ENCODE assay signal across 24 cellular contexts in the genomic region with DNA sequence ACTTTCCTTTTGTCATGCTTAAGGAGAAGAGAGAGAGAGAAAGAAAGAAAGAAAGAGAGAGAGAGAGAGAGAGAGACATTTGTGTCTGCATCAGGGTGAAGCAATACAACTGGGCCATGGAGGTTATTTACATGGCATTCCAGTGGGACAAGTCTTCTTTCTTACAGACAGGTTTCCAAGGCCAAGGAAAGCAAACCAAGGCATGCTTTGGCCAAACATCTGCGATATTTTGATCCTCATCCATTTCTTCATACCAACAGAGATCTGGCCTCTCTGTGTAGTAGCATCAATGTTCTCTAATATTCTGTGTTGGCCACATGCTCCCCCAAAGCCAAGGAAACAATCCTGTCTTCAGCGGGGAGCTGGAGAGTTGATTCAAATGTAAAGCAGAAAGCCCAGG.
DNase-seq lines count a peak whose midpoint lies in the region; ATAC-seq, FAIRE-seq and TF ChIP-seq lines count a peak whose summit lies in the region.
"Had no signal": no experiment of that assay in that cellular context is flagged by ENCODE, and none has a peak within 500 bp of the region (broad histone marks: within the 10 kb centered on the region; RNA-seq: fewer than 3 reads in every experiment).

No MANE protein-coding gene starts in this region.

- peaks cover 0 to 1% (median 0%) of the 10 kb centered on the region in 3 experiments; a peak in 1 of 7 replicates for H3K36me3 Mint-ChIP-seq in H9 (ENCODE audit: insufficient read depth in 1 of 3, low read depth in 3 of 3)
- H3K36me3 Mint-ChIP-seq in astrocyte (ENCODE audit: low read depth, unreplicated experiment) = no peaks in the 10 kb centered on the region
- no peaks in the 10 kb centered on the region for H3K36me3 Mint-ChIP-seq in neural progenitor cell
- H3K36me3 Mint-ChIP-seq: CD8-positive, alpha-beta T cell had no signal

- no peaks in the 10 kb centered on the region for H3K4me1 ChIP-seq in H9 (ENCODE audit: insufficient read depth, low read length)
- no peaks in the 10 kb centered on the region for H3K4me1 ChIP-seq in astrocyte (ENCODE audit: insufficient read depth, low read length)
- peaks cover 7% of the 10 kb centered on the region for H3K4me1 ChIP-seq in neural progenitor cell
- H3K4me1 ChIP-seq: BLaER1 treated with 17β-estradiol and CSF1 and Interleukin-3, amounts not matched to agents 10 nM and 100 nM; Peyer's patch had no signal

- no peak overlapping the region for H2BK12ac ChIP-seq in H9 (ENCODE audit: insufficient read length, low read depth, low read length)

- H3K27me3 Mint-ChIP-seq in H9 (ENCODE audit: low read depth) (no peaks in the 10 kb centered on the region), astrocyte (ENCODE audit: low read depth, unreplicated experiment) (no peaks in the 10 kb centered on the region), neural progenitor cell (ENCODE audit: insufficient read depth, low read depth) (peaks cover 3% of the 10 kb centered on the region)

- no peak overlapping the region for H3K4me2 ChIP-seq in H9 (ENCODE audit: insufficient read depth, insufficient read length, low read length)
- H3K4me2 ChIP-seq in astrocyte (ENCODE audit: low read length) = no peak overlapping the region
- no peak overlapping the region for H3K4me2 ChIP-seq in neural progenitor cell
- H3K4me2 ChIP-seq: BLaER1 treated with 17β-estradiol and CSF1 and Interleukin-3, amounts not matched to agents 10 nM and 100 nM had no signal

- H3K36me3 ChIP-seq in astrocyte (ENCODE audit: insufficient read depth, low read length) (no peaks in the 10 kb centered on the region), neural progenitor cell (no peaks in the 10 kb centered on the region)
- H3K36me3 ChIP-seq: BLaER1 treated with 17β-estradiol and CSF1 and Interleukin-3, amounts not matched to agents 10 nM and 100 nM; Peyer's patch had no signal

- H3K27me3 ChIP-seq in H9 (ENCODE audit: insufficient read depth, low read length) (no peaks in the 10 kb centered on the region), astrocyte (ENCODE audit: insufficient read depth, low read length) (peaks cover 3% of the 10 kb centered on the region), neural progenitor cell (no peaks in the 10 kb centered on the region)
- H3K27me3 ChIP-seq: BLaER1 treated with 17β-estradiol and CSF1 and Interleukin-3, amounts not matched to agents 10 nM and 100 nM; Peyer's patch had no signal

- no CpG with 5 or more reads among the region's 2 CpGs for WGBS in H9 (ENCODE audit: extremely low coverage, insufficient read length, low lambda C conversion rate)

- H2AFZ ChIP-seq in H9 (ENCODE audit: low read length) (peak overlapping the region; percentile 78), astrocyte (ENCODE audit: low read depth, low read length) (no peak overlapping the region), neural progenitor cell (replicated peaks) (peak overlapping the region; percentile 76)

- no peak overlapping the region for H2BK120ac ChIP-seq in H9 (ENCODE audit: low read depth, low read length, poor library complexity, severe bottlenecking)

- H4K5ac ChIP-seq in H9 (ENCODE audit: insufficient read length, low read depth, low read length) = no peak overlapping the region

- no peak for FAIRE-seq in astrocyte (lab: Jason Lieb, UNC)
- FAIRE-seq: GM12892, GM18507 had no signal

- H3K79me1 ChIP-seq in H9 (ENCODE audit: insufficient read depth, low read depth, low read length, poor library complexity, severe bottlenecking) = no peaks in the 10 kb centered on the region

- no peak overlapping the region for H3K4ac ChIP-seq in H9 (ENCODE audit: low read depth, low read length)

- H3K27ac Mint-ChIP-seq in H9 = peak overlapping the region in 2 of 3 experiments; percentile 91 to 97; a peak in 4 of 7 replicates
- no peak overlapping the region for H3K27ac Mint-ChIP-seq in astrocyte (ENCODE audit: unreplicated experiment)
- no peak overlapping the region for H3K27ac Mint-ChIP-seq in neural progenitor cell
- H3K27ac Mint-ChIP-seq: CD8-positive, alpha-beta T cell had no signal

- no peak overlapping the region for H2BK15ac ChIP-seq in H9 (ENCODE audit: low read depth, low read length)

- no peak overlapping the region for H2BK20ac ChIP-seq in H9 (ENCODE audit: low read depth, low read length, poor library complexity, severe bottlenecking)

- DNase-seq in AG10803 (ENCODE audit: low read depth) (peak; percentile 81), H9 (no peak), astrocyte (ENCODE audit: low read depth) (peak; percentile 9), neural progenitor cell (ENCODE audit: low spot score) (no peak)
- DNase-seq in stimulated activated CD4-positive, alpha-beta T cell treated with anti-CD3 and anti-CD28 coated beads, Interleukin-12 subunit alpha, Interleukin-12 subunit beta, amount 100 ng/mL, for 4 hours = no peak
- DNase-seq: Calu3; CD8-positive, alpha-beta T cell; DMS53; H7; NCI-H1092 treated with DMSO at 0.1 percent for 48 hours; NCI-H146; NCI-H2029 treated with DMSO at 0.1 percent for 48 hours; NCI-H2171; NCI-H446 treated with DMSO at 0.1 percent for 48 hours; NCI-H69; NK-92 treated with Interleukin-12 subunit alpha and Interleukin-12 subunit beta, amount 100 ng/mL, for 24 hours; Peyer's patch had no signal

- no peaks in the 10 kb centered on the region for H3K9me3 ChIP-seq in H9 (ENCODE audit: control insufficient read depth, low read depth, low read length)
- no peaks in the 10 kb centered on the region for H3K9me3 ChIP-seq in astrocyte (ENCODE audit: insufficient read depth, low read depth, low read length)
- no peaks in the 10 kb centered on the region for H3K9me3 ChIP-seq in neural progenitor cell (ENCODE audit: low read depth)
- H3K9me3 ChIP-seq: Peyer's patch had no signal

- H3K56ac ChIP-seq in H9 (ENCODE audit: insufficient read length, low read depth, low read length) = no peak overlapping the region

- no peak overlapping the region for H3K18ac ChIP-seq in H9 (ENCODE audit: insufficient read length, low read depth, low read length)

- H2AK5ac ChIP-seq in H9 (ENCODE audit: insufficient read length, low read length) = no peak overlapping the region

- H4K8ac ChIP-seq in H9 (replicated peaks; ENCODE audit: insufficient read length, low read depth, low read length) = no peak overlapping the region

- H3K4me3 Mint-ChIP-seq in H9 (no peak overlapping the region), astrocyte (ENCODE audit: unreplicated experiment) (no peak overlapping the region), neural progenitor cell (no peak overlapping the region)
- H3K4me3 Mint-ChIP-seq: CD8-positive, alpha-beta T cell had no signal

- H3T11ph ChIP-seq in H9 (ENCODE audit: low read length) = no peak overlapping the region

- H3K4me1 Mint-ChIP-seq in H9 (peaks cover 12 to 13% of the 10 kb centered on the region in 2 experiments), astrocyte (ENCODE audit: low read depth, unreplicated experiment) (no peaks in the 10 kb centered on the region), neural progenitor cell (peaks cover 4% of the 10 kb centered on the region)

- H3K27ac ChIP-seq in H9 (ENCODE audit: insufficient read length, low read depth, low read length) (no peak overlapping the region), astrocyte (ENCODE audit: low read depth, low read length) (no peak overlapping the region), neural progenitor cell (no peak overlapping the region)
- H3K27ac ChIP-seq: BLaER1 treated with 17β-estradiol and CSF1 and Interleukin-3, amounts not matched to agents 10 nM and 100 nM; Peyer's patch; SK-N-MC had no signal

- H3K14ac ChIP-seq in H9 (ENCODE audit: insufficient read depth, low read length) = no peak overlapping the region

- no peak for TF ChIP-seq CTCF in AG10803 (conservative IDR thresholded peaks at IDR 0.05; ENCODE audit: low read length)
- no peak for TF ChIP-seq CTCF in H9 (conservative IDR thresholded peaks at IDR 0.05)
- TF ChIP-seq CTCF in astrocyte (IDR thresholded peaks at IDR 0.05; ENCODE audit: insufficient read depth, low read depth, low read length) = no peak
- TF ChIP-seq CTCF in neural progenitor cell (IDR thresholded peaks at IDR 0.05) = no peak

- H2BK5ac ChIP-seq in H9 (ENCODE audit: insufficient read length, low read length) = no peak overlapping the region

- H3K23me2 ChIP-seq in H9 (ENCODE audit: insufficient read length, low read depth, low read length, poor library complexity, severe bottlenecking) = no peaks in the 10 kb centered on the region

- H3K23ac ChIP-seq in H9 (ENCODE audit: insufficient read length, low read depth, low read length) = no peak overlapping the region

- H3K79me2 ChIP-seq in H9 (ENCODE audit: insufficient read depth, low read length) (no peaks in the 10 kb centered on the region), astrocyte (ENCODE audit: insufficient read depth, low read length) (no peaks in the 10 kb centered on the region), neural progenitor cell (ENCODE audit: low read depth) (no peaks in the 10 kb centered on the region)

- H3K9ac ChIP-seq in H9 (ENCODE audit: extremely low read depth, insufficient read length, low read length) = no peak overlapping the region
- H3K9ac ChIP-seq in astrocyte (ENCODE audit: low read length) = no peak overlapping the region
- no peak overlapping the region for H3K9ac ChIP-seq in neural progenitor cell
- H3K9ac ChIP-seq: BLaER1 treated with 17β-estradiol and CSF1 and Interleukin-3, amounts not matched to agents 10 nM and 100 nM had no signal

- no peak for ATAC-seq in HG02642 (IDR thresholded peaks at IDR 0.05; ENCODE audit: poor library complexity, unreplicated experiment)
- no peak for ATAC-seq in GM18907 (IDR thresholded peaks at IDR 0.05; ENCODE audit: unreplicated experiment)
- ATAC-seq: CD8-positive, alpha-beta T cell; Right ventricle myocardium inferior had no signal

- H4K91ac ChIP-seq in H9 (ENCODE audit: insufficient read length, low read depth, low read length) = no peak overlapping the region

- H4K20me1 ChIP-seq in H9 (ENCODE audit: control insufficient read depth, insufficient read depth, insufficient read length) (no peaks in the 10 kb centered on the region), astrocyte (ENCODE audit: insufficient read depth, low read length) (no peaks in the 10 kb centered on the region), neural progenitor cell (ENCODE audit: low read depth) (no peaks in the 10 kb centered on the region)
- H4K20me1 ChIP-seq: BLaER1 treated with 17β-estradiol and CSF1 and Interleukin-3, amounts not matched to agents 10 nM and 100 nM had no signal

- H3F3A ChIP-seq in neural progenitor cell (ENCODE audit: low read depth) = peaks cover 14% of the 10 kb centered on the region

- H3K4me3 ChIP-seq in AG10803 (ENCODE audit: low read length) (no peak overlapping the region), astrocyte (ENCODE audit: insufficient read depth, low read depth, low read length) (no peak overlapping the region), neural progenitor cell (no peak overlapping the region)
- H3K4me3 ChIP-seq: BLaER1 treated with 17β-estradiol and CSF1 and Interleukin-3, amounts not matched to agents 10 nM and 100 nM; Peyer's patch; SK-N-MC had no signal

- H3K9me3 Mint-ChIP-seq in H9 = peaks cover 2 to 5% of the 10 kb centered on the region in 2 experiments
- H3K9me3 Mint-ChIP-seq in astrocyte (ENCODE audit: unreplicated experiment) = peaks cover 6% of the 10 kb centered on the region
- H3K9me3 Mint-ChIP-seq in neural progenitor cell = peaks cover 4% of the 10 kb centered on the region
- H3K9me3 Mint-ChIP-seq: CD8-positive, alpha-beta T cell had no signal

Comparison
In these comparisons a context has a peak if more than half of its experiments do, and no peak if none do; other contexts are left out.
1. DNase-seq: peak in AG10803 (single experiment) and astrocyte (single experiment); none in H9 (single experiment), neural progenitor cell (single experiment) and stimulated activated CD4-positive, alpha-beta T cell treated with anti-CD3 and anti-CD28 coated beads, Interleukin-12 subunit alpha, Interleukin-12 subunit beta, amount 100 ng/mL, for 4 hours (single experiment).
2. H3K27ac Mint-ChIP-seq: peak in H9 (2 of 3); none in astrocyte (single experiment) and neural progenitor cell (single experiment).